17 cellular contexts compared by ENCODE assay signal in the genomic region with DNA sequence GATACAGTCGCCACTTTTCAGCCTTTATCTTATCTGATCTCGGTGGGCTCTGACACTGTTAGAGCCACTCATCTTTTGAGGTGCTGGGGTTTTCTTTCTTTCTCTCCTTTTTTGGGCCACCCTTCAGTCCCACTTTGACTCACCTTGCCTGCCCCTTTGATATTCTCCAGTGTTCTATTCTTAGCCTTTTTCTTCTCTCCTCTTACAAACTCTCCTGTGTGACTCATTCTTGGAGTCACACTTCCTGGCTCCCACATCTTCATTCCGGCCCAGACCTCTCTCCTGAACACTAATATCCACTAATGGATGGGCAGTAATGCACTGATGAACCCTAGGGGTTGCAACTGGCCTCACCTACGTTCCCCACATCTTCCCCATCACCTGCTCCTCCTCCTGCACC. TPM values are rescaled to one million over a fixed set of nuclear protein-coding genes. Genes with fewer than 3 reads are reported as not detected.
"Had no signal": no experiment of that assay in that cellular context is flagged by ENCODE, and none has a peak within 500 bp of the region (broad histone marks: within the 10 kb centered on the region; RNA-seq: fewer than 3 reads in every experiment).

No MANE protein-coding gene starts in this region.

- H3K36me3 Mint-ChIP-seq: activated naive CD4-positive, alpha-beta T cell treated with anti-CD3 and anti-CD28 coated beads, Interleukin-2, amount 10 ng/mL, durations not matched to agents 7 days and 5 days had no signal

- H3K27ac Mint-ChIP-seq: activated CD4-positive, alpha-beta T cell treated with anti-CD3 and anti-CD28 coated beads, Interleukin-2, amount 10 ng/mL, durations not matched to agents 24 days and 14 days; activated naive CD4-positive, alpha-beta T cell treated with anti-CD3 and anti-CD28 coated beads, Interleukin-2, amount 10 ng/mL, durations not matched to agents 7 days and 5 days; activated T-helper 2 cell treated with anti-CD3 and anti-CD28 coated beads, Interferon-gamma antibody, Interleukin-2, Interleukin-4, amounts not matched to agents 10 μg/mL and 5 μg/mL and 100 μg/mL, durations not matched to agents 14 hours and 24 hours and 36 hours; effector memory CD8-positive, alpha-beta T cell; nephron progenitor cell had no signal

- H3K4me1 Mint-ChIP-seq: activated CD4-positive, alpha-beta T cell treated with anti-CD3 and anti-CD28 coated beads, Interleukin-2, amount 10 ng/mL, durations not matched to agents 24 days and 14 days; activated naive CD4-positive, alpha-beta T cell treated with anti-CD3 and anti-CD28 coated beads, Interleukin-2, amount 10 ng/mL, durations not matched to agents 7 days and 5 days had no signal

- DNase-seq: activated CD4-positive, alpha-beta T cell treated with anti-CD3 and anti-CD28 coated beads, Interleukin-2, amount 10 ng/mL, durations not matched to agents 24 days and 14 days; activated naive CD4-positive, alpha-beta T cell treated with anti-CD3 and anti-CD28 coated beads, Interleukin-2, amount 10 ng/mL, durations not matched to agents 7 days and 5 days; central memory CD4-positive, alpha-beta T cell; cortex of kidney; effector memory CD8-positive, alpha-beta T cell; hypothalamus; mesenchymal stem cell; nephron progenitor cell; stimulated activated CD4-positive, alpha-beta T cell treated with anti-CD3 and anti-CD28 coated beads, Interleukin-12 subunit alpha, Interleukin-12 subunit beta, amount 100 ng/mL, for 4 hours; stimulated activated naive CD4-positive, alpha-beta T cell treated with Interleukin-2 at 50 U/mL for 16 hours; T-helper 1 cell; trophoblast cell had no signal

- H3K4me3 Mint-ChIP-seq: activated CD4-positive, alpha-beta T cell treated with anti-CD3 and anti-CD28 coated beads, Interleukin-2, amount 10 ng/mL, durations not matched to agents 24 days and 14 days; activated naive CD4-positive, alpha-beta T cell treated with anti-CD3 and anti-CD28 coated beads, Interleukin-2, amount 10 ng/mL, durations not matched to agents 7 days and 5 days; effector memory CD8-positive, alpha-beta T cell; nephron progenitor cell had no signal

- ATAC-seq: effector memory CD8-positive, alpha-beta T cell had no signal

- H3K9me3 Mint-ChIP-seq: activated CD4-positive, alpha-beta T cell treated with anti-CD3 and anti-CD28 coated beads, Interleukin-2, amount 10 ng/mL, durations not matched to agents 24 days and 14 days; activated naive CD4-positive, alpha-beta T cell treated with anti-CD3 and anti-CD28 coated beads, Interleukin-2, amount 10 ng/mL, durations not matched to agents 7 days and 5 days; activated T-helper 2 cell treated with anti-CD3 and anti-CD28 coated beads, Interferon-gamma antibody, Interleukin-2, Interleukin-4, amounts not matched to agents 10 μg/mL and 5 μg/mL and 100 μg/mL, durations not matched to agents 14 hours and 24 hours and 36 hours; effector memory CD8-positive, alpha-beta T cell; nephron progenitor cell had no signal

RNA-seq across cellular contexts. Expression of a gene that starts 2.2 kb away (rescaled TPM):
- total RNA-seq: activated CD4-positive, alpha-beta T cell treated with anti-CD3 and anti-CD28 coated beads, Interleukin-2, amount 10 ng/mL, durations not matched to agents 24 days and 14 days; activated T-helper 2 cell treated with anti-CD3 and anti-CD28 coated beads, Interferon-gamma antibody, Interleukin-2, Interleukin-4, amounts not matched to agents 10 μg/mL and 5 μg/mL and 100 μg/mL, durations not matched to agents 14 hours and 24 hours and 36 hours; epithelial cell of proximal tubule; omental fat pad; pulmonary artery endothelial cell had no signal
- polyA plus RNA-seq: adipose tissue had no signal

RNA-seq across cellular contexts. Expression of a gene that starts 15.7 kb away (rescaled TPM):
- total RNA-seq: activated CD4-positive, alpha-beta T cell treated with anti-CD3 and anti-CD28 coated beads, Interleukin-2, amount 10 ng/mL, durations not matched to agents 24 days and 14 days; activated T-helper 2 cell treated with anti-CD3 and anti-CD28 coated beads, Interferon-gamma antibody, Interleukin-2, Interleukin-4, amounts not matched to agents 10 μg/mL and 5 μg/mL and 100 μg/mL, durations not matched to agents 14 hours and 24 hours and 36 hours; epithelial cell of proximal tubule; omental fat pad; pulmonary artery endothelial cell had no signal
- polyA plus RNA-seq: adipose tissue had no signal
